Comparison of ENCODE assay signal across 7 cellular contexts in the genomic region with DNA sequence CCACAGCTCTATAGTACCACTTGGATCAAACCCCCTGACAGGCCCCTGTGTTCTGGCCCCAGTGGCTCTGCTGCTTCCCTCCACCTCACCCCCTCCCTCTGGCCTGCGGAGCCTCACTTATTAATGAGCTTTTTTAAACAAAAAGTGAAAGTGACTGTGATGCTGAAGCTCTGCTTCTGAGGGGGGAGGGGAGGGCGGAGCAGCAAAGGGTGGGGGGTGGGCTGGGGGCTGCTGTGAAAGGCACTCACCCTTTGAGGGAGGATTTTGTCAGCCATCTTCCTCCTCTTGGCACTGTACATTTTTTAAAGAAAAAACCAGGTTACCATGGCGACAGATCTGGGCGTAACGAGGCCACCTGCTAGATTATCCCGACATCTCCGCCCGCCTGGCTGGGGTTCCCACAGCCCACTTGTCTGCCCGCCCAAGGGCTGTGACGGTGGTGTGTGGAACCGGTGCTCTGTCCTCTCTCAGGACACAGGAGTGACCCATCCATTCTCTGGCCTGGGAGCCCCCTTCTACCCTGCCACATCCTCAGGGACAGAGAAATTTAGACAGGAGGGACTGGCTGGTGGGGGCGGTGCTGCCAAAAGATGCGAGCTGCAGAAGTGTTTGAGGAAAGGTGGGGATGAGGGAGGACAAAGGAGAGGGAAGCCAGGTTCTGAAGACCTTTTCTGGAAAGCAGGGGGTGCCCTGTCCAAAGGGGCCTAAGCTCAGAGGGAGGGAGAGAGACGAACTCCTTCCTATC. TPM values are rescaled to one million over a fixed set of nuclear protein-coding genes. Genes with fewer than 3 reads are reported as not detected.
DNase-seq lines count a peak whose midpoint lies in the region; ATAC-seq and TF ChIP-seq lines count a peak whose summit lies in the region.
"Had no signal": no experiment of that assay in that cellular context is flagged by ENCODE, and none has a peak within 500 bp of the region (broad histone marks: within the 10 kb centered on the region; RNA-seq: fewer than 3 reads in every experiment).

No MANE protein-coding gene starts in this region.

- POLR2A ChIA-PET in A673 (lab: Charles Lee; ENCODE audit: low non-redundant PET): interaction anchor here (0.6 kb wide), 1 partner anchor 48 kb away, joined by 3 read pairs; no protein-coding TSS in a partner anchor
- POLR2A ChIA-PET in MCF 10A (lab: Yijun Ruan, JAX): interaction anchor here (0.6 to 2.6 kb wide), 5 partner anchors 8 to 17 kb away, joined by 3 to 9 read pairs (median 5); partner anchors contain the start of genes ABCF2 and CHPF2

- H3K4me1 Mint-ChIP-seq in MCF 10A (ENCODE audit: insufficient read depth, unreplicated experiment): peaks cover 17% of the 10 kb centered on the region

- CTCF ChIA-PET in A673 (lab: Charles Lee): interaction anchor here (0.5 to 1.5 kb wide), 12 partner anchors 8 to 345 kb away, joined by 3 to 9 read pairs (median 4); partner anchors contain the start of genes ABCF2 and CHPF2
- CTCF ChIA-PET in MCF 10A (lab: Yijun Ruan, JAX): interaction anchor here (0.5 to 3.5 kb wide), 27 partner anchors 9 to 771 kb away, joined by 3 to 21 read pairs (median 4); partner anchors contain the start of genes ABCF2 and CHPF2

- intact Hi-C loops in A673 (cut with micrococcal nuclease; ENCODE audit: unreplicated experiment): no loop called here
- intact Hi-C loops in MCF 10A (cut with micrococcal nuclease): loop anchor here (1.0 kb wide), 1 partner anchor 60 kb away; no protein-coding TSS in a partner anchor

- H3K9me3 ChIP-seq in A673 (ENCODE audit: low read depth, low read length, poor library complexity, severe bottlenecking): no peaks in the 10 kb centered on the region

- H3K9me3 Mint-ChIP-seq in MCF 10A (ENCODE audit: unreplicated experiment): no peaks in the 10 kb centered on the region

- ATAC-seq in HG02885 (IDR thresholded peaks at IDR 0.05; ENCODE audit: poor library complexity, unreplicated experiment) (peak; percentile 30), GM19455 (IDR thresholded peaks at IDR 0.05; ENCODE audit: unreplicated experiment) (no peak)

- no peak overlapping the region for H3K27ac Mint-ChIP-seq in MCF 10A (ENCODE audit: low read depth, unreplicated experiment)

- H3K27ac ChIP-seq in A673 (ENCODE audit: low read depth, low read length, poor library complexity, severe bottlenecking): peak overlapping the region; percentile 52

- peaks cover 24% of the 10 kb centered on the region for H3K36me3 Mint-ChIP-seq in MCF 10A (ENCODE audit: insufficient read depth, unreplicated experiment)

- no peaks in the 10 kb centered on the region for H3K27me3 ChIP-seq in A673 (replicated peaks; ENCODE audit: insufficient read depth, low read depth, low read length, poor library complexity)

- no peak for TF ChIP-seq CTCF in A673 (conservative IDR thresholded peaks at IDR 0.05; ENCODE audit: low read depth, low read length)
- TF ChIP-seq CTCF in MCF 10A (IDR thresholded peaks at IDR 0.05; ENCODE audit: unreplicated experiment): no peak

- peaks cover 45% of the 10 kb centered on the region for H3K4me1 ChIP-seq in A673 (ENCODE audit: insufficient read depth, low read length, poor library complexity, severe bottlenecking)

- H3K4me3 Mint-ChIP-seq in MCF 10A (ENCODE audit: unreplicated experiment): no peak overlapping the region

- H3K27me3 Mint-ChIP-seq in MCF 10A (ENCODE audit: insufficient read depth, unreplicated experiment): no peaks in the 10 kb centered on the region

- BruUV-seq in A673 (replicated peaks; lab: Mats Ljungman, UMichigan): no TSS peak
- BruUV-seq in MCF 10A (replicated peaks; lab: Mats Ljungman, UMichigan): no TSS peak

- H3K4me3 ChIP-seq in A673 (ENCODE audit: low read depth, low read length, poor library complexity, severe bottlenecking): no peak overlapping the region

- H3K36me3 ChIP-seq in A673 (ENCODE audit: insufficient read depth, low read length, poor library complexity, severe bottlenecking): peaks cover 30% of the 10 kb centered on the region

- DNase-seq in A673 (ENCODE audit: low spot score): peak; percentile 53
- DNase-seq in astrocyte of the hippocampus (ENCODE audit: low read depth, low spot score): peak; percentile 27
- DNase-seq in MCF 10A (ENCODE audit: unreplicated experiment): no peak
- DNase-seq in midbrain (lab: John Stamatoyannopoulos, UW): no peak

RNA-seq across cellular contexts. Expression of gene SMARCD3, which starts 4.9 kb away (rescaled TPM):
- 44.8 and 52.1 TPM in 2 replicates for total RNA-seq in A673 (2021)
- 3.8 and 5.3 TPM in 2 replicates for total RNA-seq in MCF 10A (2022)

RNA-seq across cellular contexts. Expression of gene CHPF2, which starts 11.3 kb away (rescaled TPM):
- 22.5 and 27.1 TPM in 2 replicates for total RNA-seq in A673 (2021)
- 28.2 and 33.8 TPM in 2 replicates for total RNA-seq in MCF 10A (2022)

RNA-seq across cellular contexts. Expression of gene ABCF2, which starts 16.6 kb away (rescaled TPM):
- total RNA-seq in A673 (2021) (65.5 and 69.0 TPM in 2 replicates), MCF 10A (2022) (47.3 and 72.4 TPM in 2 replicates)

RNA-seq across cellular contexts. Expression of gene H2BK1, which starts 33.3 kb away (rescaled TPM):
- total RNA-seq in A673 (2021) (not detected in 2 replicates), MCF 10A (2022) (not detected in 2 replicates)
- total RNA-seq: temporal lobe had no signal

RNA-seq across cellular contexts. Expression of gene ASB10, which starts 56.5 kb away (rescaled TPM):
- not detected in 2 replicates for total RNA-seq in A673 (2021)
- total RNA-seq in MCF 10A (2022): not detected in 2 replicates
- total RNA-seq: temporal lobe had no signal

Comparison
In these comparisons a context has a peak if more than half of its experiments do, and no peak if none do; other contexts are left out.
1. DNase-seq: peak in A673 (single experiment) and astrocyte of the hippocampus (single experiment); none in MCF 10A (single experiment) and midbrain (single experiment).